In genomic region chr1:25992689-25993146, GRCh38 we compare ENCODE assay signal across 1 cellular context.
TF ChIP-seq lines count a peak whose summit lies in the region.

No MANE protein-coding gene starts in this region.

TF ChIP-seq in HCT116, 20 proteins besides CTCF, POLR2A, EP300 and RAD21 (continued from another document):
- TF ChIP-seq, protein P1, sequence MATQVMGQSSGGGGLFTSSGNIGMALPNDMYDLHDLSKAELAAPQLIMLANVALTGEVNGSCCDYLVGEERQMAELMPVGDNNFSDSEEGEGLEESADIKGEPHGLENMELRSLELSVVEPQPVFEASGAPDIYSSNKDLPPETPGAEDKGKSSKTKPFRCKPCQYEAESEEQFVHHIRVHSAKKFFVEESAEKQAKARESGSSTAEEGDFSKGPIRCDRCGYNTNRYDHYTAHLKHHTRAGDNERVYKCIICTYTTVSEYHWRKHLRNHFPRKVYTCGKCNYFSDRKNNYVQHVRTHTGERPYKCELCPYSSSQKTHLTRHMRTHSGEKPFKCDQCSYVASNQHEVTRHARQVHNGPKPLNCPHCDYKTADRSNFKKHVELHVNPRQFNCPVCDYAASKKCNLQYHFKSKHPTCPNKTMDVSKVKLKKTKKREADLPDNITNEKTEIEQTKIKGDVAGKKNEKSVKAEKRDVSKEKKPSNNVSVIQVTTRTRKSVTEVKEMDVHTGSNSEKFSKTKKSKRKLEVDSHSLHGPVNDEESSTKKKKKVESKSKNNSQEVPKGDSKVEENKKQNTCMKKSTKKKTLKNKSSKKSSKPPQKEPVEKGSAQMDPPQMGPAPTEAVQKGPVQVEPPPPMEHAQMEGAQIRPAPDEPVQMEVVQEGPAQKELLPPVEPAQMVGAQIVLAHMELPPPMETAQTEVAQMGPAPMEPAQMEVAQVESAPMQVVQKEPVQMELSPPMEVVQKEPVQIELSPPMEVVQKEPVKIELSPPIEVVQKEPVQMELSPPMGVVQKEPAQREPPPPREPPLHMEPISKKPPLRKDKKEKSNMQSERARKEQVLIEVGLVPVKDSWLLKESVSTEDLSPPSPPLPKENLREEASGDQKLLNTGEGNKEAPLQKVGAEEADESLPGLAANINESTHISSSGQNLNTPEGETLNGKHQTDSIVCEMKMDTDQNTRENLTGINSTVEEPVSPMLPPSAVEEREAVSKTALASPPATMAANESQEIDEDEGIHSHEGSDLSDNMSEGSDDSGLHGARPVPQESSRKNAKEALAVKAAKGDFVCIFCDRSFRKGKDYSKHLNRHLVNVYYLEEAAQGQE (IDR thresholded peaks at IDR 0.05; ENCODE audit: low read depth): no peak
- TF ChIP-seq EZH2phosphoT487 (IDR thresholded peaks at IDR 0.05; ENCODE audit: borderline replicate concordance) (no peak), TCF7L2 (IDR thresholded peaks at IDR 0.05; ENCODE audit: borderline replicate concordance, extremely low read depth, insufficient read depth, insufficient read length) (no peak), SP1 (IDR thresholded peaks at IDR 0.05; ENCODE audit: low read depth) (no peak), ZNF274 (IDR thresholded peaks at IDR 0.05; ENCODE audit: low read depth, low read length) (no peak), SIN3A (IDR thresholded peaks at IDR 0.05; ENCODE audit: low read depth) (no peak)
- TF ChIP-seq, protein P2, sequence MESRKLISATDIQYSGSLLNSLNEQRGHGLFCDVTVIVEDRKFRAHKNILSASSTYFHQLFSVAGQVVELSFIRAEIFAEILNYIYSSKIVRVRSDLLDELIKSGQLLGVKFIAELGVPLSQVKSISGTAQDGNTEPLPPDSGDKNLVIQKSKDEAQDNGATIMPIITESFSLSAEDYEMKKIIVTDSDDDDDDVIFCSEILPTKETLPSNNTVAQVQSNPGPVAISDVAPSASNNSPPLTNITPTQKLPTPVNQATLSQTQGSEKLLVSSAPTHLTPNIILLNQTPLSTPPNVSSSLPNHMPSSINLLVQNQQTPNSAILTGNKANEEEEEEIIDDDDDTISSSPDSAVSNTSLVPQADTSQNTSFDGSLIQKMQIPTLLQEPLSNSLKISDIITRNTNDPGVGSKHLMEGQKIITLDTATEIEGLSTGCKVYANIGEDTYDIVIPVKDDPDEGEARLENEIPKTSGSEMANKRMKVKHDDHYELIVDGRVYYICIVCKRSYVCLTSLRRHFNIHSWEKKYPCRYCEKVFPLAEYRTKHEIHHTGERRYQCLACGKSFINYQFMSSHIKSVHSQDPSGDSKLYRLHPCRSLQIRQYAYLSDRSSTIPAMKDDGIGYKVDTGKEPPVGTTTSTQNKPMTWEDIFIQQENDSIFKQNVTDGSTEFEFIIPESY (IDR thresholded peaks at IDR 0.05; ENCODE audit: extremely low read depth, insufficient replicate concordance, low read length): no peak
